Comparison of ENCODE assay signal across 18 cellular contexts in genomic region chr20:35942243-35942642, GRCh38. TPM values are rescaled to one million over a fixed set of nuclear protein-coding genes. Genes with fewer than 3 reads are reported as not detected.
DNase-seq lines count a peak whose midpoint lies in the region; ATAC-seq and TF ChIP-seq lines count a peak whose summit lies in the region.
"Had no signal": no experiment of that assay in that cellular context is flagged by ENCODE, and none has a peak within 500 bp of the region (broad histone marks: within the 10 kb centered on the region; RNA-seq: fewer than 3 reads in every experiment).

No MANE protein-coding gene starts in this region.

- peaks cover 63% of the 10 kb centered on the region for H3K36me3 ChIP-seq in NT2/D1 (ENCODE audit: insufficient read depth, insufficient read length, low read length)

- H3K27me3 ChIP-seq in NT2/D1 (ENCODE audit: insufficient read depth, insufficient read length): no peaks in the 10 kb centered on the region
- H3K27me3 ChIP-seq: SJCRH30, tibial artery had no signal

- H3K4me1 Mint-ChIP-seq in natural killer cell: peaks cover 0 to 5% of the 10 kb centered on the region in 2 donors
- H3K4me1 Mint-ChIP-seq in natural killer cell treated with Interleukin-12 subunit alpha and Interleukin-12 subunit beta and Interleukin-15 and Interleukin-18, amount 100 ng/mL, for 72 hours (ENCODE audit: low read depth in 2 of 2): peaks cover 0 to 1% of the 10 kb centered on the region in 2 donors
- H3K4me1 Mint-ChIP-seq in effector memory CD8-positive, alpha-beta T cell (ENCODE audit: low read depth in 2 of 2): no peaks in the 10 kb centered on the region

- peaks cover 2% of the 10 kb centered on the region for H3K4me1 ChIP-seq in NT2/D1 (ENCODE audit: insufficient read depth, insufficient read length)
- H3K4me1 ChIP-seq: SJCRH30, tibial artery had no signal

- DNase-seq in natural killer cell (no peak), NT2/D1 (ENCODE audit: low read depth, low spot score) (no peak), NCI-H2171 treated with DMSO at 0.1 percent for 48 hours (lab: John Stamatoyannopoulos, UW) (no peak)
- no peak for DNase-seq in natural killer cell treated with Interleukin-12 subunit alpha and Interleukin-12 subunit beta and Interleukin-15 and Interleukin-18, amount 100 ng/mL, for 72 hours (ENCODE audit: low spot score)
- no peak for DNase-seq in effector memory CD8-positive, alpha-beta T cell
- DNase-seq in activated CD8-positive, alpha-beta memory T cell treated with anti-CD3 and anti-CD28 coated beads for 24 hours: no peak
- DNase-seq: ACHN; activated gamma-delta T cell treated with Interleukin-2 at 50 U/mL for 16 hours; aorta; CD4-positive, CD25-positive, alpha-beta regulatory T cell; HCEC 1CT; NCI-H1092; NCI-H2081; SJCRH30; T1000; tibial artery had no signal

- no peak overlapping the region for H3K4me3 ChIP-seq in NT2/D1 (ENCODE audit: insufficient read length, low read depth)
- H3K4me3 ChIP-seq: SJCRH30, tibial artery had no signal

- no peaks in the 10 kb centered on the region for H3K9me3 Mint-ChIP-seq in natural killer cell
- no peaks in the 10 kb centered on the region for H3K9me3 Mint-ChIP-seq in natural killer cell treated with Interleukin-12 subunit alpha and Interleukin-12 subunit beta and Interleukin-15 and Interleukin-18, amount 100 ng/mL, for 72 hours
- no peaks in the 10 kb centered on the region for H3K9me3 Mint-ChIP-seq in effector memory CD8-positive, alpha-beta T cell
- H3K9me3 Mint-ChIP-seq: CD4-positive, CD25-positive, alpha-beta regulatory T cell had no signal

- no peak for TF ChIP-seq CTCF in natural killer cell (IDR thresholded peaks at IDR 0.05)

- ATAC-seq in natural killer cell: no peak
- ATAC-seq in natural killer cell treated with Interleukin-12 subunit alpha and Interleukin-12 subunit beta and Interleukin-15 and Interleukin-18, amount 100 ng/mL, for 72 hours: no peak
- ATAC-seq in effector memory CD8-positive, alpha-beta T cell (replicated peaks): no peak
- no peak for ATAC-seq in GM18517 (IDR thresholded peaks at IDR 0.05; ENCODE audit: unreplicated experiment)
- ATAC-seq in HG02763 (IDR thresholded peaks at IDR 0.05; ENCODE audit: unreplicated experiment): no peak

- peak overlapping the region; percentile 5 for H3K9ac ChIP-seq in NT2/D1 (ENCODE audit: insufficient read length, low read depth)

- H3K36me3 Mint-ChIP-seq in natural killer cell: peaks cover 9% of the 10 kb centered on the region
- peaks cover 5% of the 10 kb centered on the region for H3K36me3 Mint-ChIP-seq in natural killer cell treated with Interleukin-12 subunit alpha and Interleukin-12 subunit beta and Interleukin-15 and Interleukin-18, amount 100 ng/mL, for 72 hours
- H3K36me3 Mint-ChIP-seq in effector memory CD8-positive, alpha-beta T cell (ENCODE audit: insufficient read depth): peaks cover 64% of the 10 kb centered on the region

- no peaks in the 10 kb centered on the region for H3K27me3 Mint-ChIP-seq in natural killer cell (ENCODE audit: low read depth in 2 of 2)
- H3K27me3 Mint-ChIP-seq in natural killer cell treated with Interleukin-12 subunit alpha and Interleukin-12 subunit beta and Interleukin-15 and Interleukin-18, amount 100 ng/mL, for 72 hours: no peaks in the 10 kb centered on the region
- no peaks in the 10 kb centered on the region for H3K27me3 Mint-ChIP-seq in effector memory CD8-positive, alpha-beta T cell
- H3K27me3 Mint-ChIP-seq: CD4-positive, CD25-positive, alpha-beta regulatory T cell had no signal

- H3K27ac Mint-ChIP-seq in natural killer cell: peak overlapping the region; percentile 14 to 24
- no peak overlapping the region for H3K27ac Mint-ChIP-seq in natural killer cell treated with Interleukin-12 subunit alpha and Interleukin-12 subunit beta and Interleukin-15 and Interleukin-18, amount 100 ng/mL, for 72 hours
- H3K27ac Mint-ChIP-seq in effector memory CD8-positive, alpha-beta T cell: peak overlapping the region; percentile 56 to 68

- H3K4me3 Mint-ChIP-seq in natural killer cell: no peak overlapping the region
- H3K4me3 Mint-ChIP-seq in natural killer cell treated with Interleukin-12 subunit alpha and Interleukin-12 subunit beta and Interleukin-15 and Interleukin-18, amount 100 ng/mL, for 72 hours: no peak overlapping the region
- H3K4me3 Mint-ChIP-seq in effector memory CD8-positive, alpha-beta T cell: no peak overlapping the region
- H3K4me3 Mint-ChIP-seq: CD4-positive, CD25-positive, alpha-beta regulatory T cell had no signal

- intact Hi-C loops in natural killer cell (cut with micrococcal nuclease): no loop called here

- no peaks in the 10 kb centered on the region for H3K9me3 ChIP-seq in NT2/D1 (ENCODE audit: insufficient read depth, low read length)
- H3K9me3 ChIP-seq: SJCRH30, tibial artery had no signal

RNA-seq across cellular contexts. Expression of gene SCAND1, which starts 12.1 kb away (rescaled TPM):
- total RNA-seq in natural killer cell: 10 to 100 TPM; 51.4 to 70.3 (median 63.9) TPM
- total RNA-seq in natural killer cell treated with Interleukin-12 subunit alpha and Interleukin-12 subunit beta and Interleukin-15 and Interleukin-18, amount 100 ng/mL, for 72 hours: 10 to 100 TPM; 44.8 to 55.4 TPM

RNA-seq across cellular contexts. Expression of gene CNBD2, which starts 26.1 kb away (rescaled TPM):
- total RNA-seq in natural killer cell: 10 to 100 TPM; 17.2 to 20.5 (median 19.5) TPM
- 1 to 10 TPM; 4.8 to 6.8 TPM for total RNA-seq in natural killer cell treated with Interleukin-12 subunit alpha and Interleukin-12 subunit beta and Interleukin-15 and Interleukin-18, amount 100 ng/mL, for 72 hours

Comparison
In these comparisons a context has a peak if more than half of its experiments do, and no peak if none do; other contexts are left out.
1. H3K27ac Mint-ChIP-seq: peak in natural killer cell (2 of 2) and effector memory CD8-positive, alpha-beta T cell (2 of 2); none in natural killer cell treated with Interleukin-12 subunit alpha and Interleukin-12 subunit beta and Interleukin-15 and Interleukin-18, amount 100 ng/mL, for 72 hours (0 of 2).